26 cellular contexts compared by ENCODE assay signal in genomic region chr16:8575399-8575798, GRCh38. TPM values are rescaled to one million over a fixed set of nuclear protein-coding genes. Genes with fewer than 3 reads are reported as not detected.
"Had no signal": no experiment of that assay in that cellular context is flagged by ENCODE, and none has a peak within 500 bp of the region (broad histone marks: within the 10 kb centered on the region; RNA-seq: fewer than 3 reads in every experiment).

No MANE protein-coding gene starts in this region.

- H3K9me3 ChIP-seq: MG63 had no signal

- H3K27ac ChIP-seq: HL-60, RWPE1 had no signal

- ATAC-seq: Panc1, PC-3, SK-N-SH treated with all-trans-retinoic acid at 6 μM for 48 hours, T-helper 17 cell had no signal

- H3K4me3 ChIP-seq: MG63 had no signal

- DNase-seq: Karpas-422; KG1; MG63; NCI-H1092; NCI-H1105 treated with DMSO at 0.1 percent for 48 hours; NCI-H1417 treated with DMSO at 0.1 percent for 48 hours; NCI-H146; NCI-H187; NCI-H2081; NCI-H2107; NCI-H2227 treated with DMSO at 0.1 percent for 48 hours; NCI-H510A; NCI-H524 treated with DMSO at 0.1 percent for 48 hours; NCI-H774; NK-92 treated with Interleukin-12 subunit alpha and Interleukin-12 subunit beta, amount 100 ng/mL, for 24 hours; PC-3; SHP77; T-helper 1 cell; T-helper 17 cell had no signal

- FAIRE-seq: HTR-8/SVneo had no signal

- H3K36me3 ChIP-seq: MG63 had no signal

RNA-seq across cellular contexts. Expression of gene TMEM114, which starts 14.9 kb away (rescaled TPM):
- total RNA-seq: OCI-LY7, PC-3, SK-MEL-5, T-helper 17 cell had no signal
